8 cellular contexts compared by ENCODE assay signal in genomic region chr13:46160474-46161066, GRCh38. TPM values are rescaled to one million over a fixed set of nuclear protein-coding genes. Genes with fewer than 3 reads are reported as not detected.
A peak's percentile ranks its signal among the peaks of the same experiment; 100 is the strongest.
DNase-seq lines count a peak whose midpoint lies in the region; ATAC-seq and TF ChIP-seq lines count a peak whose summit lies in the region.

No MANE protein-coding gene starts in this region.

- H3K27ac ChIP-seq in H9 (ENCODE audit: insufficient read length, low read depth, low read length) (no peak overlapping the region), gastroesophageal sphincter (no peak overlapping the region), trophoblast cell (ENCODE audit: low read depth, low read length) (no peak overlapping the region)

- H3K9me3 Mint-ChIP-seq in H9 = peaks cover 12% of the 10 kb centered on the region in 2 experiments; a peak in 4 of 5 replicates
- no peaks in the 10 kb centered on the region for H3K9me3 Mint-ChIP-seq in activated CD4-positive, alpha-beta memory T cell treated with anti-CD3 and anti-CD28 coated beads, Interleukin-2, amount 10 ng/mL, durations not matched to agents 7 days and 5 days

- H3K23me2 ChIP-seq in H9 (ENCODE audit: insufficient read length, low read depth, low read length, poor library complexity, severe bottlenecking) = no peaks in the 10 kb centered on the region

- H3K4me3 ChIP-seq in gastroesophageal sphincter (no peak overlapping the region), trophoblast cell (ENCODE audit: low read depth, low read length) (no peak overlapping the region)

- ATAC-seq in gastroesophageal sphincter = no peak
- ATAC-seq in HG02642 (IDR thresholded peaks at IDR 0.05; ENCODE audit: poor library complexity, unreplicated experiment) = no peak

- H3K9me3 ChIP-seq in H9 (ENCODE audit: control insufficient read depth, low read depth, low read length) (no peaks in the 10 kb centered on the region), gastroesophageal sphincter (no peaks in the 10 kb centered on the region), trophoblast cell (ENCODE audit: insufficient read depth, low read depth, low read length) (peaks cover 5% of the 10 kb centered on the region)

- peaks cover 2% of the 10 kb centered on the region; the same call in 1 of the 2 replicates for H3K27me3 Mint-ChIP-seq in H9 (ENCODE audit: low read depth)
- H3K27me3 Mint-ChIP-seq in activated CD4-positive, alpha-beta memory T cell treated with anti-CD3 and anti-CD28 coated beads, Interleukin-2, amount 10 ng/mL, durations not matched to agents 7 days and 5 days = no peaks in the 10 kb centered on the region

- H3K36me3 ChIP-seq in gastroesophageal sphincter (no peaks in the 10 kb centered on the region), trophoblast cell (ENCODE audit: control insufficient read depth in 1 of 2, insufficient read depth in 2 of 2, low read length in 2 of 2) (peaks cover 13 to 20% of the 10 kb centered on the region in 2 experiments)

- WGBS in H9 (ENCODE audit: extremely low coverage, insufficient read length, low lambda C conversion rate) = no CpG with 5 or more reads among the region's 4 CpGs
- 14 to 38% methylated on average over 4 of the region's 4 CpGs for WGBS in gastroesophageal sphincter (ENCODE audit: low coverage in 1 of 2), 2 donors
- WGBS in trophoblast cell (ENCODE audit: extremely low coverage, insufficient coverage, insufficient read length) = no CpG with 5 or more reads among the region's 4 CpGs

- no peak overlapping the region for H4K91ac ChIP-seq in H9 (ENCODE audit: insufficient read length, low read depth, low read length)
- no peak overlapping the region for H4K91ac ChIP-seq in trophoblast cell (ENCODE audit: low read depth, low read length)

- H3K4ac ChIP-seq in H9 (ENCODE audit: low read depth, low read length) (no peak overlapping the region), trophoblast cell (ENCODE audit: low read depth, low read length) (no peak overlapping the region)

- H3K14ac ChIP-seq in H9 (ENCODE audit: insufficient read depth, low read length) (no peak overlapping the region), trophoblast cell (ENCODE audit: low read length) (no peak overlapping the region)

- H2BK120ac ChIP-seq in H9 (ENCODE audit: low read depth, low read length, poor library complexity, severe bottlenecking) = no peak overlapping the region
- no peak overlapping the region for H2BK120ac ChIP-seq in trophoblast cell (ENCODE audit: insufficient read depth, low read length, poor library complexity)

- H3K4me1 Mint-ChIP-seq in H9 = no peaks in the 10 kb centered on the region
- H3K4me1 Mint-ChIP-seq in activated CD4-positive, alpha-beta memory T cell treated with anti-CD3 and anti-CD28 coated beads, Interleukin-2, amount 10 ng/mL, durations not matched to agents 7 days and 5 days = peaks cover 70% of the 10 kb centered on the region

- H3K23ac ChIP-seq in H9 (ENCODE audit: insufficient read length, low read depth, low read length) (no peak overlapping the region), trophoblast cell (ENCODE audit: low read length) (no peak overlapping the region)

- no peaks in the 10 kb centered on the region for H3K27me3 ChIP-seq in H9 (ENCODE audit: insufficient read depth, low read length)
- H3K27me3 ChIP-seq in gastroesophageal sphincter = no peaks in the 10 kb centered on the region
- no peaks in the 10 kb centered on the region for H3K27me3 ChIP-seq in trophoblast cell (ENCODE audit: insufficient read depth, low read length)

- H2BK20ac ChIP-seq in H9 (ENCODE audit: low read depth, low read length, poor library complexity, severe bottlenecking) = no peak overlapping the region

- no peak overlapping the region for H3K4me2 ChIP-seq in H9 (ENCODE audit: insufficient read depth, insufficient read length, low read length)
- H3K4me2 ChIP-seq in trophoblast cell (ENCODE audit: low read length) = no peak overlapping the region

- H3K56ac ChIP-seq in H9 (ENCODE audit: insufficient read length, low read depth, low read length) = no peak overlapping the region

- no peak overlapping the region for H2BK15ac ChIP-seq in H9 (ENCODE audit: low read depth, low read length)

- H3K9ac ChIP-seq in H9 (ENCODE audit: extremely low read depth, insufficient read length, low read length) = no peak overlapping the region
- no peak overlapping the region for H3K9ac ChIP-seq in trophoblast cell (ENCODE audit: low read length)

- CTCF ChIA-PET in activated CD4-positive, alpha-beta memory T cell treated with anti-CD3 and anti-CD28 coated beads, Interleukin-2, amount 10 ng/mL, durations not matched to agents 7 days and 5 days (lab: Charles Lee) = interaction anchor here (0.7 to 4.0 kb wide), 21 partner anchors 9 to 163 kb away, joined by 3 to 53 read pairs (median 9); partner anchors contain the start of gene LCP1

- no peak overlapping the region for H2BK12ac ChIP-seq in H9 (ENCODE audit: insufficient read length, low read depth, low read length)
- no peak overlapping the region for H2BK12ac ChIP-seq in trophoblast cell (ENCODE audit: low read length)

- H3K4me1 ChIP-seq in H9 (ENCODE audit: insufficient read depth, low read length) = no peaks in the 10 kb centered on the region
- H3K4me1 ChIP-seq in gastroesophageal sphincter = no peaks in the 10 kb centered on the region
- peaks cover 0 to 2% of the 10 kb centered on the region in 2 experiments for H3K4me1 ChIP-seq in trophoblast cell (ENCODE audit: control insufficient read depth in 1 of 2, insufficient read depth in 2 of 2, low read length in 2 of 2)

- H3K36me3 Mint-ChIP-seq in H9 (ENCODE audit: insufficient read depth in 1 of 3, low read depth in 3 of 3) = peaks cover 0 to 11% (median 2%) of the 10 kb centered on the region in 3 experiments; a peak in 3 of 7 replicates
- H3K36me3 Mint-ChIP-seq in activated CD4-positive, alpha-beta memory T cell treated with anti-CD3 and anti-CD28 coated beads, Interleukin-2, amount 10 ng/mL, durations not matched to agents 7 days and 5 days (ENCODE audit: low read depth) = peaks cover 74% of the 10 kb centered on the region

- TF ChIP-seq EP300 in gastroesophageal sphincter (IDR thresholded peaks at IDR 0.05) = no peak

- no peak overlapping the region for H4K12ac ChIP-seq in trophoblast cell (ENCODE audit: low read depth, low read length)

- no peak overlapping the region for H3K4me3 Mint-ChIP-seq in H9
- H3K4me3 Mint-ChIP-seq in activated CD4-positive, alpha-beta memory T cell treated with anti-CD3 and anti-CD28 coated beads, Interleukin-2, amount 10 ng/mL, durations not matched to agents 7 days and 5 days = peak overlapping the region; percentile 50

- no peaks in the 10 kb centered on the region for H3K79me2 ChIP-seq in H9 (ENCODE audit: insufficient read depth, low read length)
- H3K79me2 ChIP-seq in trophoblast cell (ENCODE audit: control insufficient read depth, insufficient read depth, low read length, poor library complexity) = peaks cover 2% of the 10 kb centered on the region

- H4K8ac ChIP-seq in H9 (replicated peaks; ENCODE audit: insufficient read length, low read depth, low read length) (no peak overlapping the region), trophoblast cell (ENCODE audit: low read depth, low read length) (no peak overlapping the region)

- H3K79me1 ChIP-seq in H9 (ENCODE audit: insufficient read depth, low read depth, low read length, poor library complexity, severe bottlenecking) (no peaks in the 10 kb centered on the region), trophoblast cell (ENCODE audit: low read length) (no peaks in the 10 kb centered on the region)

- H4K5ac ChIP-seq in H9 (ENCODE audit: insufficient read length, low read depth, low read length) = no peak overlapping the region

- H2AK5ac ChIP-seq in H9 (ENCODE audit: insufficient read length, low read length) (no peak overlapping the region), trophoblast cell (ENCODE audit: low read length) (no peak overlapping the region)

- TF ChIP-seq POLR2A in gastroesophageal sphincter (IDR thresholded peaks at IDR 0.05) = no peak

- H3K18ac ChIP-seq in H9 (ENCODE audit: insufficient read length, low read depth, low read length) (no peak overlapping the region), trophoblast cell (ENCODE audit: low read length) (no peak overlapping the region)

- POLR2A ChIA-PET in activated CD4-positive, alpha-beta memory T cell treated with anti-CD3 and anti-CD28 coated beads, Interleukin-2, amount 10 ng/mL, durations not matched to agents 7 days and 5 days (lab: Charles Lee) = interaction anchor here (0.9 to 18.7 kb wide), 11 partner anchors 8 to 161 kb away, joined by 3 to 552 read pairs (median 8); partner anchors contain the start of gene LCP1

- DNase-seq in NCI-H1417 (lab: John Stamatoyannopoulos, UW) (peak; percentile 45 to 75 (median 58)), NCI-H1417 treated with DMSO at 0.1 percent for 48 hours (lab: John Stamatoyannopoulos, UW) (no peak), H9 (no peak), NCI-H2171 (lab: John Stamatoyannopoulos, UW) (peak; percentile 1), trophoblast cell (peak; percentile 47 to 81)
- no peak for DNase-seq in activated CD4-positive, alpha-beta memory T cell treated with anti-CD3 and anti-CD28 coated beads, Interleukin-2, amount 10 ng/mL, durations not matched to agents 7 days and 5 days

- no peak overlapping the region for H2AFZ ChIP-seq in H9 (ENCODE audit: low read length)
- H2AFZ ChIP-seq in trophoblast cell (ENCODE audit: insufficient read depth, low read length, poor library complexity) = no peak overlapping the region

- H3K27ac Mint-ChIP-seq in H9 = no peak overlapping the region
- H3K27ac Mint-ChIP-seq in activated CD4-positive, alpha-beta memory T cell treated with anti-CD3 and anti-CD28 coated beads, Interleukin-2, amount 10 ng/mL, durations not matched to agents 7 days and 5 days = peak overlapping the region; percentile 80

- no peak overlapping the region for H3T11ph ChIP-seq in H9 (ENCODE audit: low read length)

- H4K20me1 ChIP-seq in H9 (ENCODE audit: control insufficient read depth, insufficient read depth, insufficient read length) = no peaks in the 10 kb centered on the region

- TF ChIP-seq CTCF in H9 (conservative IDR thresholded peaks at IDR 0.05) (peak; percentile 83), gastroesophageal sphincter (IDR thresholded peaks at IDR 0.05) (peak; percentile 49 to 74 (median 60))

- H2BK5ac ChIP-seq in H9 (ENCODE audit: insufficient read length, low read length) (no peak overlapping the region), trophoblast cell (ENCODE audit: low read depth, low read length, poor library complexity) (no peak overlapping the region)

RNA-seq across cellular contexts. Expression of gene LCP1, which starts 21.4 kb away (rescaled TPM):
- 0.81 and 1.1 TPM in 2 replicates for total RNA-seq in H9 (2021)
- total RNA-seq in activated CD4-positive, alpha-beta memory T cell treated with anti-CD3 and anti-CD28 coated beads, Interleukin-2, amount 10 ng/mL, durations not matched to agents 7 days and 5 days = 1,000 to 10,000 TPM; 1,272 to 1,280 TPM
- total RNA-seq in gastroesophageal sphincter = 10 to 100 TPM in 3 of 4 donors, 1 to 10 TPM in 1; 9.0 to 48.9 (median 27.8) TPM
- 398 and 413 TPM in 2 replicates for polyA plus RNA-seq in trophoblast cell (2013)

RNA-seq across cellular contexts. Expression of gene LRRC63, which starts 51.2 kb away (rescaled TPM):
- total RNA-seq in H9 (2021) (not detected in 2 replicates), gastroesophageal sphincter (not detected)
- total RNA-seq in activated CD4-positive, alpha-beta memory T cell treated with anti-CD3 and anti-CD28 coated beads, Interleukin-2, amount 10 ng/mL, durations not matched to agents 7 days and 5 days = 1 to 10 TPM in 1 of 2 experiments, under 1 TPM in 1; 0.83 to 1.1 TPM
- polyA plus RNA-seq in trophoblast cell (2013) = 0.19 and 0.24 TPM in 2 replicates

RNA-seq across cellular contexts. Expression of gene CPB2, which starts 55.7 kb away (rescaled TPM):
- total RNA-seq in H9 (2021) (not detected in 2 replicates), gastroesophageal sphincter (not detected)
- not detected for total RNA-seq in activated CD4-positive, alpha-beta memory T cell treated with anti-CD3 and anti-CD28 coated beads, Interleukin-2, amount 10 ng/mL, durations not matched to agents 7 days and 5 days
- 0.07 and 0.12 TPM in 2 replicates for polyA plus RNA-seq in trophoblast cell (2013)

Comparison
In these comparisons a context has a peak if more than half of its experiments do, and no peak if none do; other contexts are left out.
1. DNase-seq: peak in NCI-H1417 (3 of 3), NCI-H2171 (single experiment) and trophoblast cell (2 of 2); none in NCI-H1417 treated with DMSO at 0.1 percent for 48 hours (single experiment), H9 (single experiment) and activated CD4-positive, alpha-beta memory T cell treated with anti-CD3 and anti-CD28 coated beads, Interleukin-2, amount 10 ng/mL, durations not matched to agents 7 days and 5 days (single experiment).
2. RNA of gene LCP1, which starts 21.4 kb away (total RNA-seq): 1,272 to 1,280 TPM in activated CD4-positive, alpha-beta memory T cell treated with anti-CD3 and anti-CD28 coated beads, Interleukin-2, amount 10 ng/mL, durations not matched to agents 7 days and 5 days; 9.0 to 48.9 TPM in gastroesophageal sphincter and 0.81 to 1.1 TPM in H9; every median in the first group is over 10 times any median in the second.